20 cellular contexts compared by ENCODE assay signal in the genomic region with DNA sequence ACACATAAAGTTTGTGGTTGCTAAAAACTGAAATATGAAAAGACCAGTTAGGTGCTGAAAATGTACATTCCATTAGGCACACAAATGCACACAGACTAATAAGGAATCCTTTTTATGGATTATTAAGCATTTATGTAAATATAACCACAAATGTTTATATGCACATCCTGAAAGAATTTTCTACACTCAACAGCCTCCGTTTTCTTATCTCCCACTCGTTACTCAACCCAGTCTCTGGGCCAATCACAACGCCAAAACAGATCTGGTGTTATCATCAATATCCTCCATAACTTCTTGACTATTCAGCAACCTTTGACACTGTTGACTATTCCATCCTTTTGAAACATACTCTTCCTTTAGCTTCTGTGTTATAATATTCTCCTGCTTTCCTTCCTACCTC.
"Had no signal": no experiment of that assay in that cellular context is flagged by ENCODE, and none has a peak within 500 bp of the region (broad histone marks: within the 10 kb centered on the region; RNA-seq: fewer than 3 reads in every experiment).

No MANE protein-coding gene starts in this region.

- H3K27ac ChIP-seq: heart right ventricle, neural progenitor cell, ovary, psoas muscle, tibial nerve, uterus, WERI-Rb-1 had no signal

- H3K9me3 ChIP-seq: heart right ventricle, ovary, psoas muscle, tibial nerve, uterus had no signal

- H3K9ac ChIP-seq: neural progenitor cell had no signal

- H3K9me3 Mint-ChIP-seq: activated naive CD4-positive, alpha-beta T cell treated with anti-CD3 and anti-CD28 coated beads, Interleukin-2, amount 50 U/mL, for 72 hours; activated T-helper 1 cell treated with anti-CD3 and anti-CD28 coated beads, Interleukin-12 subunit alpha, Interleukin-12 subunit beta, Interleukin-2, Interleukin-4 antibody, amounts not matched to agents 30 ng/mL and 10 ng/mL and 1 ng/mL, durations not matched to agents 14 hours and 24 hours and 36 hours; immature natural killer cell; neural progenitor cell; stimulated activated naive CD8-positive, alpha-beta T cell treated with anti-CD3 and anti-CD28 coated beads, Interleukin-15, Interleukin-2, amounts not matched to agents 100 ng/mL and 50 ng/mL, for 24 hours had no signal

- H2AFZ ChIP-seq: neural progenitor cell had no signal

- H3K4me3 ChIP-seq: heart right ventricle, neural progenitor cell, ovary, psoas muscle, tibial nerve, uterus had no signal

- H3K4me2 ChIP-seq: neural progenitor cell had no signal

- H3K36me3 Mint-ChIP-seq: activated naive CD4-positive, alpha-beta T cell treated with anti-CD3 and anti-CD28 coated beads, Interleukin-2, amount 50 U/mL, for 72 hours; neural progenitor cell had no signal

- ATAC-seq: activated naive CD4-positive, alpha-beta T cell treated with anti-CD3 and anti-CD28 coated beads, Interleukin-2, amount 50 U/mL, for 72 hours; heart right ventricle; left ventricle myocardium superior; psoas muscle; right cardiac atrium had no signal

- H3K4me1 Mint-ChIP-seq: neural progenitor cell had no signal

- H3K27me3 ChIP-seq: heart right ventricle, neural progenitor cell, ovary, tibial nerve, uterus had no signal

- H3K27ac Mint-ChIP-seq: activated naive CD4-positive, alpha-beta T cell treated with anti-CD3 and anti-CD28 coated beads, Interleukin-2, amount 50 U/mL, for 72 hours; activated T-helper 1 cell treated with anti-CD3 and anti-CD28 coated beads, Interleukin-12 subunit alpha, Interleukin-12 subunit beta, Interleukin-2, Interleukin-4 antibody, amounts not matched to agents 30 ng/mL and 10 ng/mL and 1 ng/mL, durations not matched to agents 14 hours and 24 hours and 36 hours; neural progenitor cell; stimulated activated naive CD8-positive, alpha-beta T cell treated with anti-CD3 and anti-CD28 coated beads, Interleukin-15, Interleukin-2, amounts not matched to agents 100 ng/mL and 50 ng/mL, for 24 hours had no signal

- H3K4me3 Mint-ChIP-seq: activated T-helper 1 cell treated with anti-CD3 and anti-CD28 coated beads, Interleukin-12 subunit alpha, Interleukin-12 subunit beta, Interleukin-2, Interleukin-4 antibody, amounts not matched to agents 30 ng/mL and 10 ng/mL and 1 ng/mL, durations not matched to agents 14 hours and 24 hours and 36 hours; immature natural killer cell; neural progenitor cell; stimulated activated naive CD8-positive, alpha-beta T cell treated with anti-CD3 and anti-CD28 coated beads, Interleukin-15, Interleukin-2, amounts not matched to agents 100 ng/mL and 50 ng/mL, for 24 hours had no signal

- DNase-seq: activated CD4-positive, alpha-beta T cell treated with anti-CD3 and anti-CD28 coated beads, Interleukin-2, amount 50 U/mL, for 48 hours; activated gamma-delta T cell treated with Interleukin-2 at 50 U/mL for 16 hours; activated T-cell treated with anti-CD3 and anti-CD28 coated beads for 4 hours; amygdala; cortex of kidney; erythroblast; heart right ventricle; immature natural killer cell; left ventricle myocardium superior; ovary; psoas muscle; right cardiac atrium; T-helper 2 cell; uterus; WERI-Rb-1 had no signal

- H3K36me3 ChIP-seq: neural progenitor cell, ovary, tibial nerve, uterus, WERI-Rb-1 had no signal

- H3K4me1 ChIP-seq: psoas muscle had no signal
